In the genomic region with DNA sequence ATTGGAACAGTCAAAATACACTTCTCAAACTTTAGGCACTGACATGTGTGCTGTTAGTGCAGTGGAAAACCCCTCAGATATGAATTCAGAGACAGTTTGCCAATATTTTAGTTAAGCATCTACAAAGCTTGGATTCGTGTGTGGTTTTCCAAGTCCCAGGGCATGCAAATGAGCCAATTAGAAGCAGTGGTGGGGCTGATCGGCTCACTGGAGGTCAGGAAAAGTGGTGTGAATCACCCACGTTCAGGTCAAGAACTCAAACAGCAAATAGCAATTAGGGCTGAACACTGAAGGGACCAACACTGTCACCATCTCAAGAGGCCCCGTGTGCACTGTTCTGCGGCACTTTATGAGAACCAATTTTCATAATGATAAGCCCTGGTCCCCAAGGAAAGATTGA, we compare ENCODE assay signal across 16 cellular contexts.
A peak's percentile ranks its signal among the peaks of the same experiment; 100 is the strongest.
DNase-seq lines count a peak whose midpoint lies in the region; ATAC-seq and FAIRE-seq lines count a peak whose summit lies in the region.
"Had no signal": no experiment of that assay in that cellular context is flagged by ENCODE, and none has a peak within 500 bp of the region (broad histone marks: within the 10 kb centered on the region; RNA-seq: fewer than 3 reads in every experiment).

No MANE protein-coding gene starts in this region.

- CTCF ChIA-PET in T-cell (lab: Charles Lee) = no interaction called here

- no peak overlapping the region for H3K27ac Mint-ChIP-seq in activated naive CD8-positive, alpha-beta T cell treated with anti-CD3 and anti-CD28 coated beads for 36 hours
- no peak overlapping the region for H3K27ac Mint-ChIP-seq in T-cell
- H3K27ac Mint-ChIP-seq: CD4-positive, alpha-beta memory T cell; GM23338 had no signal

- no peaks in the 10 kb centered on the region for H3K9me3 Mint-ChIP-seq in activated naive CD8-positive, alpha-beta T cell treated with anti-CD3 and anti-CD28 coated beads for 36 hours
- H3K9me3 Mint-ChIP-seq in T-cell = no peaks in the 10 kb centered on the region
- H3K9me3 Mint-ChIP-seq: GM23338, H9 had no signal

- POLR2A ChIA-PET in T-cell (lab: Charles Lee) = no interaction called here

- ATAC-seq in T-cell (replicated peaks in 1 of 4) = no peak
- ATAC-seq: GM23338, HCT116 had no signal

- peak; percentile 58 for FAIRE-seq in GM19239 (lab: Jason Lieb, UNC)

- DNase-seq in GM19239 (ENCODE audit: insufficient read length, low spot score) (no peak), NCI-H526 (lab: John Stamatoyannopoulos, UW) (peak; percentile 27 to 41), mesenteric fat pad (ENCODE audit: low spot score) (peak; percentile 35), T-cell (no peak)
- DNase-seq in activated naive CD8-positive, alpha-beta T cell treated with anti-CD3 and anti-CD28 coated beads for 36 hours = no peak
- DNase-seq in stimulated activated CD4-positive, alpha-beta T cell treated with anti-CD3 and anti-CD28 coated beads, Interleukin-15, amount 100 ng/mL, for 24 hours = no peak
- DNase-seq: C1 segment of cervical spinal cord; Calu3; CD4-positive, alpha-beta memory T cell; COR-L47; DMS53; DMS79 treated with DMSO at 0.1 percent for 48 hours; GF-D8; H9 had no signal

- peaks cover 3% of the 10 kb centered on the region for H3K27me3 Mint-ChIP-seq in activated naive CD8-positive, alpha-beta T cell treated with anti-CD3 and anti-CD28 coated beads for 36 hours
- peaks cover 0 to 2% of the 10 kb centered on the region in 2 donors for H3K27me3 Mint-ChIP-seq in T-cell

- H3K36me3 Mint-ChIP-seq in activated naive CD8-positive, alpha-beta T cell treated with anti-CD3 and anti-CD28 coated beads for 36 hours = no peaks in the 10 kb centered on the region
- no peaks in the 10 kb centered on the region for H3K36me3 Mint-ChIP-seq in T-cell
- H3K36me3 Mint-ChIP-seq: CD4-positive, alpha-beta memory T cell had no signal

- H3K4me1 Mint-ChIP-seq in activated naive CD8-positive, alpha-beta T cell treated with anti-CD3 and anti-CD28 coated beads for 36 hours = no peaks in the 10 kb centered on the region
- no peaks in the 10 kb centered on the region for H3K4me1 Mint-ChIP-seq in T-cell

- no peak overlapping the region for H3K4me3 Mint-ChIP-seq in activated naive CD8-positive, alpha-beta T cell treated with anti-CD3 and anti-CD28 coated beads for 36 hours
- H3K4me3 Mint-ChIP-seq in T-cell = no peak overlapping the region
- H3K4me3 Mint-ChIP-seq: CD4-positive, alpha-beta memory T cell; GM23338; H9 had no signal

Comparison
In these comparisons a context has a peak if more than half of its experiments do, and no peak if none do; other contexts are left out.
1. DNase-seq: peak in NCI-H526 (2 of 2) and mesenteric fat pad (single experiment); none in GM19239 (single experiment), activated naive CD8-positive, alpha-beta T cell treated with anti-CD3 and anti-CD28 coated beads for 36 hours (single experiment), T-cell (0 of 34) and stimulated activated CD4-positive, alpha-beta T cell treated with anti-CD3 and anti-CD28 coated beads, Interleukin-15, amount 100 ng/mL, for 24 hours (single experiment).